ENCODE assay signal across 1 cellular context in the genomic region with DNA sequence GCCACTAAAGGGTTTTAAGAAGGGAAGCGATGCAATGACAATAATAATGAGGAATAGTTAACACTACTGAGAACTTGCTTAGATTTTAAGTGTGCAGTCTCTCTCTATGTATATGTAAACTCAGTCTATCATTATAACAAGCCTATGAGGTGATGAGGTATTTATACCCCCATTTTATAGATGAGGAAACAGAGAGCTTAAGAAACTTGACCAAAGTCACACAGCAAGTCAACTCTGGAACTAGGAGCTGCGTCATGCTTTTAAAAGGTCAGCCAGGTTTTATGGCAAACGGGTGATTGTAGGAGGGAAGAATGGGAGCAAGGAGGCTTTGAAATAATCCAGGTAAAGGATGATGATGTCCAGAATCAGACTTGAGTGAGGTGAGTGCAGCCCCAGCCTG.
A peak's percentile ranks its signal among the peaks of the same experiment; 100 is the strongest.
TF ChIP-seq lines count a peak whose summit lies in the region.

No MANE protein-coding gene starts in this region.

TF ChIP-seq in HepG2, 621 proteins besides CTCF, POLR2A, EP300 and RAD21:
- TF ChIP-seq MAFF (IDR thresholded peaks at IDR 0.05; ENCODE audit: low read depth, low read length) (no peak), TRAFD1 (CRISPR knock-in tag; IDR thresholded peaks at IDR 0.05; ENCODE audit: borderline replicate concordance) (no peak), ZNF768 (CRISPR knock-in tag; IDR thresholded peaks at IDR 0.05) (peak; percentile 42; the same call in 1 of the 2 replicates)
